15 cellular contexts compared by ENCODE assay signal in genomic region chr12:121858318-121858661, GRCh38. TPM values are rescaled to one million over a fixed set of nuclear protein-coding genes. Genes with fewer than 3 reads are reported as not detected.
DNase-seq lines count a peak whose midpoint lies in the region; ATAC-seq and TF ChIP-seq lines count a peak whose summit lies in the region.
"Had no signal": no experiment of that assay in that cellular context is flagged by ENCODE, and none has a peak within 500 bp of the region (broad histone marks: within the 10 kb centered on the region; RNA-seq: fewer than 3 reads in every experiment).

No MANE protein-coding gene starts in this region.

- H3K4me1 ChIP-seq in ES-I3 (ENCODE audit: insufficient read depth, low read length) (peaks cover 38% of the 10 kb centered on the region), left lung (peaks cover 0 to 4% of the 10 kb centered on the region in 2 donors), sigmoid colon (peaks cover 0 to 31% (median 27%) of the 10 kb centered on the region in 4 donors)

- peak overlapping the region; percentile 5; the same call in 1 of the 2 replicates for H3K9ac ChIP-seq in ES-I3 (ENCODE audit: low read depth, low read length)

- no peaks in the 10 kb centered on the region for H3K36me3 Mint-ChIP-seq in WTC11
- H3K36me3 Mint-ChIP-seq in activated naive CD4-positive, alpha-beta T cell treated with anti-CD3 and anti-CD28 coated beads, Interleukin-2, amount 50 U/mL, for 72 hours, result no peaks in the 10 kb centered on the region

- WGBS in sigmoid colon, 2 donors, result 90 to 91% methylated on average over 10 of the region's 10 CpGs

- H3K36me3 ChIP-seq in ES-I3 (ENCODE audit: insufficient read depth, low read length) (no peaks in the 10 kb centered on the region), left lung (no peaks in the 10 kb centered on the region), sigmoid colon (no peaks in the 10 kb centered on the region)

- H3K27ac Mint-ChIP-seq in WTC11, result peak overlapping the region; percentile 37; the same call in 1 of the 2 replicates
- H3K27ac Mint-ChIP-seq in activated naive CD4-positive, alpha-beta T cell treated with anti-CD3 and anti-CD28 coated beads, Interleukin-2, amount 50 U/mL, for 72 hours, result peak overlapping the region in 1 of 2 donors; percentile 22
- H3K27ac Mint-ChIP-seq: activated T-cell treated with anti-CD3 and anti-CD28 coated beads, Interleukin-2, amount 50 U/mL, for 24 hours had no signal

- DNase-seq in WTC11 (ENCODE audit: low spot score) (no peak), left lung (no peak), sigmoid colon (no peak)
- DNase-seq in activated naive CD4-positive, alpha-beta T cell treated with anti-CD3 and anti-CD28 coated beads, Interleukin-2, amount 50 U/mL, for 72 hours (ENCODE audit: low spot score in 2 of 2), result no peak
- DNase-seq: activated T-cell treated with anti-CD3 and anti-CD28 coated beads, Interleukin-2, amount 50 U/mL, for 24 hours; NCI-H1105 treated with DMSO at 0.1 percent for 48 hours; stimulated activated CD4-positive, alpha-beta T cell treated with anti-CD3 and anti-CD28 coated beads, Interleukin-12 subunit alpha, Interleukin-12 subunit beta, amount 100 ng/mL, for 4 hours had no signal

- H3K9me3 ChIP-seq in ES-I3 (ENCODE audit: control insufficient read depth, insufficient read depth, low read length), result no peaks in the 10 kb centered on the region
- no peaks in the 10 kb centered on the region for H3K9me3 ChIP-seq in left lung
- no peaks in the 10 kb centered on the region for H3K9me3 ChIP-seq in sigmoid colon

- intact Hi-C loops in left lung (cut with DNase I) (no loop called here), sigmoid colon (cut with DNase I) (no loop called here)

- ATAC-seq in WTC11 (no peak), left lung (no peak), GM21381 (IDR thresholded peaks at IDR 0.05; ENCODE audit: unreplicated experiment) (no peak), GM18858 (IDR thresholded peaks at IDR 0.05; ENCODE audit: unreplicated experiment) (no peak), HG03469 (IDR thresholded peaks at IDR 0.05; ENCODE audit: unreplicated experiment) (no peak)
- ATAC-seq in activated naive CD4-positive, alpha-beta T cell treated with anti-CD3 and anti-CD28 coated beads, Interleukin-2, amount 50 U/mL, for 72 hours, result no peak

- no peaks in the 10 kb centered on the region for H3K27me3 Mint-ChIP-seq in WTC11 (ENCODE audit: low read depth)
- H3K27me3 Mint-ChIP-seq: activated T-cell treated with anti-CD3 and anti-CD28 coated beads, Interleukin-2, amount 50 U/mL, for 24 hours had no signal

- H3K9me3 Mint-ChIP-seq in WTC11, result no peaks in the 10 kb centered on the region
- no peaks in the 10 kb centered on the region for H3K9me3 Mint-ChIP-seq in activated naive CD4-positive, alpha-beta T cell treated with anti-CD3 and anti-CD28 coated beads, Interleukin-2, amount 50 U/mL, for 72 hours
- H3K9me3 Mint-ChIP-seq: activated T-cell treated with anti-CD3 and anti-CD28 coated beads, Interleukin-2, amount 50 U/mL, for 24 hours had no signal

- CTCF ChIA-PET in WTC11 (lab: Charles Lee), result interaction anchor here (1.2 to 1.8 kb wide), 2 partner anchors 46 to 63 kb away, joined by 6 read pairs; no protein-coding TSS in a partner anchor

- no peak for TF ChIP-seq EP300 in sigmoid colon (IDR thresholded peaks at IDR 0.05)

- H3K4me3 Mint-ChIP-seq in WTC11, result no peak overlapping the region
- H3K4me3 Mint-ChIP-seq: activated T-cell treated with anti-CD3 and anti-CD28 coated beads, Interleukin-2, amount 50 U/mL, for 24 hours had no signal

- H3K4me3 ChIP-seq in left lung (no peak overlapping the region), sigmoid colon (no peak overlapping the region)
- H3K4me3 ChIP-seq: dorsolateral prefrontal cortex had no signal

- H3K4me1 Mint-ChIP-seq in WTC11, result peaks cover 15% of the 10 kb centered on the region

- no peak for TF ChIP-seq CTCF in WTC11 (IDR thresholded peaks at IDR 0.05)
- TF ChIP-seq CTCF in left lung (IDR thresholded peaks at IDR 0.05), result no peak
- TF ChIP-seq CTCF in sigmoid colon (IDR thresholded peaks at IDR 0.05), result no peak

- H3K27me3 ChIP-seq in left lung (no peaks in the 10 kb centered on the region), sigmoid colon (no peaks in the 10 kb centered on the region)
- H3K27me3 ChIP-seq: dorsolateral prefrontal cortex had no signal

- TF ChIP-seq POLR2A in sigmoid colon (IDR thresholded peaks at IDR 0.05), result no peak

- H3K27ac ChIP-seq in left lung (peak overlapping the region; percentile 58 to 66), sigmoid colon (peak overlapping the region; percentile 85 to 94 (median 88))

- POLR2A ChIA-PET in WTC11 (lab: Charles Lee), result no interaction called here

TF ChIP-seq in WTC11, 78 proteins besides CTCF, POLR2A, EP300 and RAD21 (continues in another document):
- TF ChIP-seq IRF2 (CRISPR knock-in tag; IDR thresholded peaks at IDR 0.05; ENCODE audit: borderline replicate concordance, low read depth) (no peak), JUN (CRISPR knock-in tag; IDR thresholded peaks at IDR 0.05) (no peak), TP53 (CRISPR knock-in tag; IDR thresholded peaks at IDR 0.05) (no peak), ZBTB21 (CRISPR knock-in tag; IDR thresholded peaks at IDR 0.05; ENCODE audit: borderline replicate concordance) (no peak), FOXJ3 (CRISPR knock-in tag; IDR thresholded peaks at IDR 0.05; ENCODE audit: borderline replicate concordance) (no peak), HMGXB4 (CRISPR knock-in tag; IDR thresholded peaks at IDR 0.05) (no peak), NR1H2 (CRISPR knock-in tag; IDR thresholded peaks at IDR 0.05) (no peak), E2F5 (CRISPR knock-in tag; IDR thresholded peaks at IDR 0.05) (no peak)
- TF ChIP-seq, protein P1, sequence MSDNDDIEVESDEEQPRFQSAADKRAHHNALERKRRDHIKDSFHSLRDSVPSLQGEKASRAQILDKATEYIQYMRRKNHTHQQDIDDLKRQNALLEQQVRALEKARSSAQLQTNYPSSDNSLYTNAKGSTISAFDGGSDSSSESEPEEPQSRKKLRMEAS (CRISPR knock-in tag; IDR thresholded peaks at IDR 0.05), result no peak

RNA-seq across cellular contexts. Expression of gene HPD, which starts 0.4 kb away (rescaled TPM):
- total RNA-seq in WTC11 (2021) (0.39 to 0.48 TPM (median 0.44 TPM) in 3 replicates), left lung (1 to 10 TPM in 1 of 2 donors, under 1 TPM in 1; 0.85 to 2.1 TPM), sigmoid colon (1 to 10 TPM in 1 of 4 donors, under 1 TPM in 3; 0.27 to 2.8 (median 0.34) TPM)
- polyA plus RNA-seq in sigmoid colon, result 1 to 10 TPM in 1 of 3 donors, under 1 TPM in 1, not detected in 1; 0.86 to 2.4 TPM
- under 1 TPM in 1 of 2 donors, not detected in 1; 0.16 TPM for total RNA-seq in activated naive CD4-positive, alpha-beta T cell treated with anti-CD3 and anti-CD28 coated beads, Interleukin-2, amount 50 U/mL, for 72 hours
- total RNA-seq: fibroblast of villous mesenchyme had no signal
- polyA plus RNA-seq: keratinocyte, neural cell had no signal

RNA-seq across cellular contexts. Expression of gene PSMD9, which starts 30.3 kb away (rescaled TPM):
- total RNA-seq in WTC11 (2021) (35.3 to 36.4 TPM (median 36.2 TPM) in 3 replicates), left lung (10 to 100 TPM; 39.3 to 53.8 TPM), sigmoid colon (10 to 100 TPM; 28.5 to 91.4 (median 39.1) TPM)
- polyA plus RNA-seq in sigmoid colon, result 100 to 1,000 TPM in 2 of 3 donors, 10 to 100 TPM in 1; 92.9 to 108 (median 102) TPM
- total RNA-seq in activated naive CD4-positive, alpha-beta T cell treated with anti-CD3 and anti-CD28 coated beads, Interleukin-2, amount 50 U/mL, for 72 hours, result 10 to 100 TPM; 65.0 to 66.0 TPM

RNA-seq across cellular contexts. Expression of gene SETD1B, which starts 54.5 kb away (rescaled TPM):
- total RNA-seq in WTC11 (2021) (18.0 to 19.5 TPM (median 18.4 TPM) in 3 replicates), left lung (10 to 100 TPM; 18.9 to 23.4 TPM), sigmoid colon (10 to 100 TPM in 2 of 4 donors, 1 to 10 TPM in 2; 7.6 to 16.9 (median 11.4) TPM)
- 10 to 100 TPM in 1 of 3 donors, 1 to 10 TPM in 2; 2.4 to 16.0 (median 3.0) TPM for polyA plus RNA-seq in sigmoid colon
- 10 to 100 TPM; 13.8 to 16.7 TPM for total RNA-seq in activated naive CD4-positive, alpha-beta T cell treated with anti-CD3 and anti-CD28 coated beads, Interleukin-2, amount 50 U/mL, for 72 hours
